In genomic region chr7:117719377-117719776, GRCh38 we compare ENCODE assay signal across 37 cellular contexts.
"Had no signal": no experiment of that assay in that cellular context is flagged by ENCODE, and none has a peak within 500 bp of the region (broad histone marks: within the 10 kb centered on the region; RNA-seq: fewer than 3 reads in every experiment).

No MANE protein-coding gene starts in this region.

- ATAC-seq: activated CD8-positive, alpha-beta T cell treated with anti-CD3 and anti-CD28 coated beads for 36 hours; activated naive CD8-positive, alpha-beta T cell treated with anti-CD3 and anti-CD28 coated beads, Interleukin-2, amount 50 U/mL, for 24 hours; activated T-cell treated with anti-CD3 and anti-CD28 coated beads, Interleukin-2, amount 50 U/mL, for 4 hours; activated T-cell treated with anti-CD3 and anti-CD28 coated beads, Interleukin-2, amount 50 U/mL, for 72 hours; activated T-helper 17 cell treated with anti-CD3 and anti-CD28 coated beads, Interleukin-2, amount 50 U/mL, for 72 hours had no signal

- H3K4me3 Mint-ChIP-seq: activated B cell treated with CpG ODN at 0.5 μM for 24 hours; activated CD4-positive, alpha-beta memory T cell treated with anti-CD3 and anti-CD28 coated beads for 36 hours; activated CD4-positive, alpha-beta T cell treated with anti-CD3 and anti-CD28 coated beads, Interleukin-2, amount 10 ng/mL, durations not matched to agents 24 days and 14 days; activated CD8-positive, alpha-beta T cell treated with anti-CD3 and anti-CD28 coated beads for 36 hours; activated naive CD4-positive, alpha-beta T cell treated with anti-CD3 and anti-CD28 coated beads for 36 hours; activated naive CD8-positive, alpha-beta T cell; activated naive CD8-positive, alpha-beta T cell treated with anti-CD3 and anti-CD28 coated beads, Interleukin-2, amount 10 ng/mL, durations not matched to agents 7 days and 5 days; activated naive CD8-positive, alpha-beta T cell treated with anti-CD3 and anti-CD28 coated beads, Interleukin-2, amount 50 U/mL, for 24 hours; activated T-cell treated with anti-CD3 and anti-CD28 coated beads, Interleukin-2, amount 50 U/mL, for 4 hours; activated T-cell treated with anti-CD3 and anti-CD28 coated beads, Interleukin-2, amount 50 U/mL, for 72 hours; activated T-helper 1 cell treated with anti-CD3 and anti-CD28 coated beads, Interleukin-12 subunit alpha, Interleukin-12 subunit beta, Interleukin-2, Interleukin-4 antibody, amounts not matched to agents 30 ng/mL and 10 ng/mL and 1 ng/mL, durations not matched to agents 14 hours and 24 hours and 36 hours; activated T-helper 17 cell treated with anti-CD3 and anti-CD28 coated beads, Interleukin-2, amount 50 U/mL, for 72 hours; brain; T-helper 1 cell treated with Interleukin-12 subunit alpha and Interleukin-12 subunit beta and Interleukin-4 antibody, amounts not matched to agents 30 μg/mL and 1 μg/mL, for 36 hours; T-helper 2 cell treated with Interferon-gamma antibody and Interleukin-4, amounts not matched to agents 5 μg/mL and 100 μg/mL, for 36 hours had no signal

- H3K27me3 ChIP-seq: ascending aorta, cardiac muscle cell had no signal

- H3K27me3 Mint-ChIP-seq: activated CD4-positive, alpha-beta memory T cell treated with anti-CD3 and anti-CD28 coated beads for 36 hours; activated CD4-positive, alpha-beta T cell treated with anti-CD3 and anti-CD28 coated beads, Interleukin-2, amount 10 ng/mL, durations not matched to agents 24 days and 14 days; activated CD8-positive, alpha-beta T cell treated with anti-CD3 and anti-CD28 coated beads for 36 hours; activated naive CD8-positive, alpha-beta T cell; activated naive CD8-positive, alpha-beta T cell treated with anti-CD3 and anti-CD28 coated beads, Interleukin-2, amount 10 ng/mL, durations not matched to agents 7 days and 5 days; brain had no signal

- DNase-seq: activated B cell treated with CpG ODN at 0.5 μM for 24 hours; activated CD4-positive, alpha-beta memory T cell treated with anti-CD3 and anti-CD28 coated beads for 36 hours; activated CD4-positive, alpha-beta T cell treated with anti-CD3 and anti-CD28 coated beads for 4 hours; activated CD4-positive, alpha-beta T cell treated with anti-CD3 and anti-CD28 coated beads, Interleukin-2, amount 10 ng/mL, durations not matched to agents 24 days and 14 days; activated CD4-positive, alpha-beta T cell treated with anti-CD3 and anti-CD28 coated beads, Interleukin-2, amount 50 U/mL, for 1 hour; activated CD4-positive, alpha-beta T cell treated with anti-CD3 and anti-CD28 coated beads, Interleukin-2, amount 50 U/mL, for 4 hours; activated CD4-positive, CD25-positive, alpha-beta regulatory T cell treated with anti-CD3 and anti-CD28 coated beads, Interleukin-2, amount 50 U/mL, for 72 hours; activated CD8-positive, alpha-beta memory T cell treated with anti-CD3 and anti-CD28 coated beads, Interleukin-2, amount 50 U/mL, for 4 hours; activated CD8-positive, alpha-beta T cell treated with anti-CD3 and anti-CD28 coated beads for 36 hours; activated effector memory CD4-positive, alpha-beta T cell treated with anti-CD3 and anti-CD28 coated beads, Interleukin-2, amount 50 U/mL, for 16 hours; activated gamma-delta T cell treated with Interleukin-2 at 50 U/mL for 16 hours; activated naive CD4-positive, alpha-beta T cell; activated naive CD4-positive, alpha-beta T cell treated with anti-CD3 and anti-CD28 coated beads for 36 hours; activated naive CD4-positive, alpha-beta T cell treated with anti-CD3 and anti-CD28 coated beads, Interleukin-2, amount 50 U/mL, for 16 hours; activated naive CD8-positive, alpha-beta T cell treated with anti-CD3 and anti-CD28 coated beads, Interleukin-2, amount 10 ng/mL, durations not matched to agents 7 days and 5 days; activated naive CD8-positive, alpha-beta T cell treated with anti-CD3 and anti-CD28 coated beads, Interleukin-2, amount 50 U/mL, for 24 hours; activated T-cell treated with anti-CD3 and anti-CD28 coated beads for 4 hours; activated T-cell treated with anti-CD3 and anti-CD28 coated beads, Interleukin-2, amount 50 U/mL, for 1 hour; activated T-cell treated with anti-CD3 and anti-CD28 coated beads, Interleukin-2, amount 50 U/mL, for 4 hours; activated T-cell treated with anti-CD3 and anti-CD28 coated beads, Interleukin-2, amount 50 U/mL, for 72 hours; amygdala; anterior cingulate cortex; central memory CD4-positive, alpha-beta T cell; T-helper 1 cell; T-helper 2 cell; T-helper 9 cell had no signal

- FAIRE-seq: bronchial epithelial cell, TTC549 had no signal

- H3K9me3 Mint-ChIP-seq: activated B cell treated with CpG ODN at 0.5 μM for 24 hours; activated CD4-positive, alpha-beta memory T cell treated with anti-CD3 and anti-CD28 coated beads for 36 hours; activated CD4-positive, alpha-beta T cell treated with anti-CD3 and anti-CD28 coated beads, Interleukin-2, amount 10 ng/mL, durations not matched to agents 24 days and 14 days; activated CD8-positive, alpha-beta T cell treated with anti-CD3 and anti-CD28 coated beads for 36 hours; activated naive CD4-positive, alpha-beta T cell treated with anti-CD3 and anti-CD28 coated beads for 36 hours; activated naive CD8-positive, alpha-beta T cell treated with anti-CD3 and anti-CD28 coated beads, Interleukin-2, amount 10 ng/mL, durations not matched to agents 7 days and 5 days; activated naive CD8-positive, alpha-beta T cell treated with anti-CD3 and anti-CD28 coated beads, Interleukin-2, amount 50 U/mL, for 24 hours; activated T-cell treated with anti-CD3 and anti-CD28 coated beads, Interleukin-2, amount 50 U/mL, for 4 hours; activated T-cell treated with anti-CD3 and anti-CD28 coated beads, Interleukin-2, amount 50 U/mL, for 72 hours; activated T-helper 1 cell treated with anti-CD3 and anti-CD28 coated beads, Interleukin-12 subunit alpha, Interleukin-12 subunit beta, Interleukin-2, Interleukin-4 antibody, amounts not matched to agents 30 ng/mL and 10 ng/mL and 1 ng/mL, durations not matched to agents 14 hours and 24 hours and 36 hours; activated T-helper 17 cell treated with anti-CD3 and anti-CD28 coated beads, Interleukin-2, amount 50 U/mL, for 72 hours; brain; T-helper 1 cell treated with Interleukin-12 subunit alpha and Interleukin-12 subunit beta and Interleukin-4 antibody, amounts not matched to agents 30 μg/mL and 1 μg/mL, for 36 hours; T-helper 2 cell treated with Interferon-gamma antibody and Interleukin-4, amounts not matched to agents 5 μg/mL and 100 μg/mL, for 36 hours had no signal

- H3K4me1 Mint-ChIP-seq: activated B cell treated with CpG ODN at 0.5 μM for 24 hours; activated CD4-positive, alpha-beta T cell treated with anti-CD3 and anti-CD28 coated beads, Interleukin-2, amount 10 ng/mL, durations not matched to agents 24 days and 14 days; activated naive CD8-positive, alpha-beta T cell treated with anti-CD3 and anti-CD28 coated beads, Interleukin-2, amount 10 ng/mL, durations not matched to agents 7 days and 5 days; activated naive CD8-positive, alpha-beta T cell treated with anti-CD3 and anti-CD28 coated beads, Interleukin-2, amount 50 U/mL, for 24 hours; activated T-helper 17 cell treated with anti-CD3 and anti-CD28 coated beads, Interleukin-2, amount 50 U/mL, for 72 hours had no signal

- H3K36me3 Mint-ChIP-seq: activated CD4-positive, alpha-beta memory T cell treated with anti-CD3 and anti-CD28 coated beads for 36 hours; activated naive CD8-positive, alpha-beta T cell; activated naive CD8-positive, alpha-beta T cell treated with anti-CD3 and anti-CD28 coated beads, Interleukin-2, amount 10 ng/mL, durations not matched to agents 7 days and 5 days had no signal

- H3K27ac Mint-ChIP-seq: activated B cell treated with CpG ODN at 0.5 μM for 24 hours; activated CD4-positive, alpha-beta memory T cell treated with anti-CD3 and anti-CD28 coated beads for 36 hours; activated CD4-positive, alpha-beta T cell treated with anti-CD3 and anti-CD28 coated beads, Interleukin-2, amount 10 ng/mL, durations not matched to agents 24 days and 14 days; activated CD8-positive, alpha-beta T cell treated with anti-CD3 and anti-CD28 coated beads for 36 hours; activated naive CD4-positive, alpha-beta T cell treated with anti-CD3 and anti-CD28 coated beads for 36 hours; activated naive CD8-positive, alpha-beta T cell; activated naive CD8-positive, alpha-beta T cell treated with anti-CD3 and anti-CD28 coated beads, Interleukin-2, amount 10 ng/mL, durations not matched to agents 7 days and 5 days; activated naive CD8-positive, alpha-beta T cell treated with anti-CD3 and anti-CD28 coated beads, Interleukin-2, amount 50 U/mL, for 24 hours; activated T-cell treated with anti-CD3 and anti-CD28 coated beads, Interleukin-2, amount 50 U/mL, for 72 hours; activated T-helper 1 cell treated with anti-CD3 and anti-CD28 coated beads, Interleukin-12 subunit alpha, Interleukin-12 subunit beta, Interleukin-2, Interleukin-4 antibody, amounts not matched to agents 30 ng/mL and 10 ng/mL and 1 ng/mL, durations not matched to agents 14 hours and 24 hours and 36 hours; activated T-helper 17 cell treated with anti-CD3 and anti-CD28 coated beads, Interleukin-2, amount 50 U/mL, for 72 hours; T-helper 1 cell treated with Interleukin-12 subunit alpha and Interleukin-12 subunit beta and Interleukin-4 antibody, amounts not matched to agents 30 μg/mL and 1 μg/mL, for 36 hours; T-helper 2 cell treated with Interferon-gamma antibody and Interleukin-4, amounts not matched to agents 5 μg/mL and 100 μg/mL, for 36 hours had no signal

- H3K27ac ChIP-seq: ascending aorta, cardiac muscle cell, VCaP had no signal

- H3K9me3 ChIP-seq: ascending aorta had no signal

- H3K4me3 ChIP-seq: ascending aorta, cardiac muscle cell had no signal

- H3K4me1 ChIP-seq: ascending aorta had no signal
